In genomic region chr1:86381223-86381622, GRCh38 we compare ENCODE assay signal across 19 cellular contexts. TPM values are rescaled to one million over a fixed set of nuclear protein-coding genes. Genes with fewer than 3 reads are reported as not detected.
"Had no signal": no experiment of that assay in that cellular context is flagged by ENCODE, and none has a peak within 500 bp of the region (broad histone marks: within the 10 kb centered on the region; RNA-seq: fewer than 3 reads in every experiment).

No MANE protein-coding gene starts in this region.

- H3K27me3 Mint-ChIP-seq: dendritic cell treated with granulocyte-macrophage colony-stimulating factor and Interleukin-4, amounts not matched to agents 40 ng/mL and 50 ng/mL, for 4 days; effector memory CD8-positive, alpha-beta T cell; naive thymus-derived CD8-positive, alpha-beta T cell had no signal

- DNase-seq: activated CD4-positive, alpha-beta T cell treated with anti-CD3 and anti-CD28 coated beads, Interleukin-2, amount 50 U/mL, for 4 hours; activated gamma-delta T cell; activated T-cell treated with anti-CD3 and anti-CD28 coated beads, Interleukin-2, amount 50 U/mL, for 72 hours; cerebellar nuclear complex; effector memory CD8-positive, alpha-beta T cell; mesendoderm; naive thymus-derived CD8-positive, alpha-beta T cell; right lobe of liver; stimulated activated CD4-positive, alpha-beta T cell treated with anti-CD3 and anti-CD28 coated beads, Interleukin-4, amount 100 ng/mL, for 24 hours; SW 1271; T-helper 2 cell; upper lobe of right lung had no signal

- H3K4me3 Mint-ChIP-seq: activated T-cell treated with anti-CD3 and anti-CD28 coated beads, Interleukin-2, amount 50 U/mL, for 72 hours; dendritic cell treated with granulocyte-macrophage colony-stimulating factor and Interleukin-4, amounts not matched to agents 40 ng/mL and 50 ng/mL, for 4 days; effector memory CD8-positive, alpha-beta T cell; naive thymus-derived CD8-positive, alpha-beta T cell; stimulated activated effector memory CD8-positive, alpha-beta T cell treated with anti-CD3 and anti-CD28 coated beads, Interleukin-12 subunit alpha, Interleukin-12 subunit beta, amount 100 ng/mL, for 72 hours had no signal

- H3K4me1 Mint-ChIP-seq: stimulated activated effector memory CD8-positive, alpha-beta T cell treated with anti-CD3 and anti-CD28 coated beads, Interleukin-12 subunit alpha, Interleukin-12 subunit beta, amount 100 ng/mL, for 72 hours had no signal

- H3K9me3 Mint-ChIP-seq: activated naive CD4-positive, alpha-beta T cell treated with anti-CD3 and anti-CD28 coated beads, Interleukin-2, amount 50 U/mL, for 72 hours; effector memory CD8-positive, alpha-beta T cell; stimulated activated effector memory CD8-positive, alpha-beta T cell treated with anti-CD3 and anti-CD28 coated beads, Interleukin-12 subunit alpha, Interleukin-12 subunit beta, amount 100 ng/mL, for 72 hours had no signal

- H3K9me3 ChIP-seq: right lobe of liver, upper lobe of right lung had no signal

- H3K27me3 ChIP-seq: hepatocyte, right lobe of liver, upper lobe of right lung had no signal

- H3K4me1 ChIP-seq: parathyroid adenoma, right lobe of liver, upper lobe of right lung had no signal

- FAIRE-seq: bronchial epithelial cell had no signal

- H3K9ac ChIP-seq: parathyroid adenoma had no signal

- H3K27ac Mint-ChIP-seq: activated naive CD4-positive, alpha-beta T cell treated with anti-CD3 and anti-CD28 coated beads, Interleukin-2, amount 50 U/mL, for 72 hours; activated T-cell treated with anti-CD3 and anti-CD28 coated beads, Interleukin-2, amount 50 U/mL, for 72 hours; dendritic cell treated with granulocyte-macrophage colony-stimulating factor and Interleukin-4, amounts not matched to agents 40 ng/mL and 50 ng/mL, for 4 days; effector memory CD8-positive, alpha-beta T cell; stimulated activated effector memory CD8-positive, alpha-beta T cell treated with anti-CD3 and anti-CD28 coated beads, Interleukin-12 subunit alpha, Interleukin-12 subunit beta, amount 100 ng/mL, for 72 hours had no signal

- H3K27ac ChIP-seq: hepatocyte, parathyroid adenoma, right lobe of liver had no signal

- H3K79me2 ChIP-seq: hepatocyte, parathyroid adenoma had no signal

- H3K4me3 ChIP-seq: hepatocyte, right lobe of liver had no signal

- ATAC-seq: activated naive CD4-positive, alpha-beta T cell treated with anti-CD3 and anti-CD28 coated beads, Interleukin-2, amount 50 U/mL, for 72 hours; activated T-cell treated with anti-CD3 and anti-CD28 coated beads, Interleukin-2, amount 50 U/mL, for 72 hours; naive thymus-derived CD8-positive, alpha-beta T cell; stimulated activated effector memory CD8-positive, alpha-beta T cell treated with anti-CD3 and anti-CD28 coated beads, Interleukin-12 subunit alpha, Interleukin-12 subunit beta, amount 100 ng/mL, for 72 hours; upper lobe of right lung had no signal

- H2AFZ ChIP-seq: hepatocyte, parathyroid adenoma had no signal

- H3K36me3 ChIP-seq: right lobe of liver, upper lobe of right lung had no signal

RNA-seq across cellular contexts. Expression of gene CLCA2, which starts 42.7 kb away (rescaled TPM):
- total RNA-seq: activated CD8-positive, alpha-beta memory T cell treated with anti-CD3 and anti-CD28 coated beads for 36 hours; activated naive CD4-positive, alpha-beta T cell treated with anti-CD3 and anti-CD28 coated beads, Interleukin-2, amount 50 U/mL, for 72 hours; activated T-cell treated with anti-CD3 and anti-CD28 coated beads, Interleukin-2, amount 50 U/mL, for 72 hours; hepatocyte; naive thymus-derived CD8-positive, alpha-beta T cell; right lobe of liver; upper lobe of right lung had no signal
- polyA plus RNA-seq: naive thymus-derived CD8-positive, alpha-beta T cell had no signal
